ENCODE assay signal across 34 cellular contexts in genomic region chr3:160471892-160472291, GRCh38. TPM values are rescaled to one million over a fixed set of nuclear protein-coding genes. Genes with fewer than 3 reads are reported as not detected.
"Had no signal": no experiment of that assay in that cellular context is flagged by ENCODE, and none has a peak within 500 bp of the region (broad histone marks: within the 10 kb centered on the region; RNA-seq: fewer than 3 reads in every experiment).

No MANE protein-coding gene starts in this region.

- H3K27ac ChIP-seq: ascending aorta, body of pancreas, breast epithelium, coronary artery, PC-9, RWPE1, WERI-Rb-1 had no signal

- H3K9me3 ChIP-seq: ascending aorta had no signal

- H2AFZ ChIP-seq: PC-9 had no signal

- H3K4me1 ChIP-seq: ascending aorta, body of pancreas, breast epithelium had no signal

- H3K4me3 ChIP-seq: ascending aorta, body of pancreas, breast epithelium, coronary artery, PC-9 had no signal

- H3K27me3 ChIP-seq: ascending aorta, body of pancreas, breast epithelium had no signal

- DNase-seq: activated CD4-positive, alpha-beta memory T cell treated with anti-CD3 and anti-CD28 coated beads, Interleukin-2, amount 10 ng/mL, durations not matched to agents 7 days and 5 days; activated CD4-positive, alpha-beta T cell treated with anti-CD3 and anti-CD28 coated beads for 1 hour; activated CD4-positive, alpha-beta T cell treated with anti-CD3 and anti-CD28 coated beads for 48 hours; activated CD4-positive, CD25-positive, alpha-beta regulatory T cell; activated CD8-positive, alpha-beta memory T cell treated with anti-CD3 and anti-CD28 coated beads for 24 hours; activated CD8-positive, alpha-beta memory T cell treated with anti-CD3 and anti-CD28 coated beads, Interleukin-2, amount 10 ng/mL, durations not matched to agents 7 days and 5 days; activated CD8-positive, alpha-beta memory T cell treated with anti-CD3 and anti-CD28 coated beads, Interleukin-2, amount 50 U/mL, for 48 hours; activated gamma-delta T cell; activated naive CD4-positive, alpha-beta T cell treated with Interleukin-2 at 50 U/mL for 16 hours; activated naive CD8-positive, alpha-beta T cell treated with anti-CD3 and anti-CD28 coated beads, Interleukin-2, amount 10 ng/mL, durations not matched to agents 7 days and 5 days; activated T-cell treated with anti-CD3 and anti-CD28 coated beads, Interleukin-2, amount 50 U/mL, for 72 hours; amygdala; body of pancreas; NCI-H1105; NCI-H1417 treated with DMSO at 0.1 percent for 48 hours; NCI-H1694; NCI-H1930; NCI-H2081 treated with DMSO at 0.1 percent for 48 hours; NCI-H345; NCI-H524 treated with DMSO at 0.1 percent for 48 hours; PC-9; SIG-M5; SW 1271; T-helper 1 cell; T-helper 2 cell; T-helper 9 cell; WERI-Rb-1 had no signal

- H3K36me3 ChIP-seq: ascending aorta, breast epithelium, WERI-Rb-1 had no signal

- ATAC-seq: activated CD8-positive, alpha-beta memory T cell treated with anti-CD3 and anti-CD28 coated beads, Interleukin-2, amount 10 ng/mL, durations not matched to agents 7 days and 5 days; activated T-cell treated with anti-CD3 and anti-CD28 coated beads, Interleukin-2, amount 50 U/mL, for 72 hours; activated T-helper 17 cell treated with anti-CD3 and anti-CD28 coated beads, Interleukin-2, amount 50 U/mL, for 72 hours; body of pancreas; Right ventricle myocardium inferior; SK-N-SH treated with all-trans-retinoic acid at 6 μM for 48 hours had no signal

- H3K4me2 ChIP-seq: PC-9 had no signal

RNA-seq across cellular contexts. Expression of gene TRIM59, which starts 22.3 kb away (rescaled TPM):
- total RNA-seq: ascending aorta had no signal
